8 cellular contexts compared by ENCODE assay signal in genomic region chr3:33339758-33340157, GRCh38.
"Had no signal": no experiment of that assay in that cellular context is flagged by ENCODE, and none has a peak within 500 bp of the region (broad histone marks: within the 10 kb centered on the region; RNA-seq: fewer than 3 reads in every experiment).

No MANE protein-coding gene starts in this region.

- H3K4me3 ChIP-seq: GM12878 had no signal

- FAIRE-seq: G401.6, GM12878, GM12891, GM12892, GM18507, GM19239 had no signal

- DNase-seq: GDM1, GF-D8 had no signal
